20 cellular contexts compared by ENCODE assay signal in genomic region chr1:167258858-167259257, GRCh38.
"Had no signal": no experiment of that assay in that cellular context is flagged by ENCODE, and none has a peak within 500 bp of the region (broad histone marks: within the 10 kb centered on the region; RNA-seq: fewer than 3 reads in every experiment).

No MANE protein-coding gene starts in this region.

- H3K36me3 ChIP-seq: left lung, neural progenitor cell, spleen, tibial nerve had no signal

- DNase-seq: activated CD4-positive, alpha-beta T cell treated with anti-CD3 and anti-CD28 coated beads for 1 hour; activated CD4-positive, alpha-beta T cell treated with anti-CD3 and anti-CD28 coated beads, Interleukin-2, amount 50 U/mL, for 4 hours; activated CD8-positive, alpha-beta memory T cell treated with anti-CD3 and anti-CD28 coated beads, Interleukin-2, amount 50 U/mL, for 48 hours; activated naive CD4-positive, alpha-beta T cell; activated naive CD8-positive, alpha-beta T cell treated with anti-CD3 and anti-CD28 coated beads for 36 hours; activated T-cell treated with anti-CD3 and anti-CD28 coated beads, Interleukin-2, amount 50 U/mL, for 4 hours; cerebellar nuclear complex; foreskin fibroblast; left lung; mammary epithelial cell; naive thymus-derived CD8-positive, alpha-beta T cell; posterior cingulate gyrus; retina; spleen; stimulated activated CD4-positive, alpha-beta T cell treated with anti-CD3 and anti-CD28 coated beads, Interleukin-4, amount 100 ng/mL, for 4 hours; T-helper 2 cell had no signal

- H3K9me3 ChIP-seq: left lung, spleen, tibial nerve had no signal

- H3K4me1 ChIP-seq: neural progenitor cell had no signal

- H3K27ac ChIP-seq: epithelial cell of prostate, left lung, neural progenitor cell, spleen, tibial nerve had no signal

- H3K9ac ChIP-seq: neural progenitor cell had no signal

- H3K27me3 ChIP-seq: left lung, neural progenitor cell, spleen, tibial nerve had no signal

- H3K4me2 ChIP-seq: neural progenitor cell had no signal

- FAIRE-seq: astrocyte had no signal

- H3K4me3 ChIP-seq: left lung, neural progenitor cell, spleen, tibial nerve had no signal

- H2AFZ ChIP-seq: neural progenitor cell had no signal

- ATAC-seq: activated T-cell treated with anti-CD3 and anti-CD28 coated beads, Interleukin-2, amount 50 U/mL, for 4 hours; left lung; naive thymus-derived CD8-positive, alpha-beta T cell had no signal
